In genomic region chr22:35519306-35520000, GRCh38 we compare ENCODE assay signal across 4 cellular contexts.
"Had no signal": no experiment of that assay in that cellular context is flagged by ENCODE, and none has a peak within 500 bp of the region (broad histone marks: within the 10 kb centered on the region; RNA-seq: fewer than 3 reads in every experiment).

No MANE protein-coding gene starts in this region.

- H3K4me3 ChIP-seq: GM23338 had no signal

- DNase-seq: H9, HCEC 1CT, IMR-90 had no signal
